1 cellular context compared by ENCODE assay signal in genomic region chr14:74838141-74838540, GRCh38.
TF ChIP-seq lines count a peak whose summit lies in the region.

No MANE protein-coding gene starts in this region.

TF ChIP-seq in SK-N-SH, 30 proteins besides CTCF, POLR2A, EP300 and RAD21 (continued from another document):
- TF ChIP-seq REST (IDR thresholded peaks at IDR 0.05; ENCODE audit: low read depth, low read length): no peak
- TF ChIP-seq PBX3 (IDR thresholded peaks at IDR 0.05): no peak
- no peak for TF ChIP-seq NFIC (IDR thresholded peaks at IDR 0.05; ENCODE audit: borderline replicate concordance)
- TF ChIP-seq, protein P1, sequence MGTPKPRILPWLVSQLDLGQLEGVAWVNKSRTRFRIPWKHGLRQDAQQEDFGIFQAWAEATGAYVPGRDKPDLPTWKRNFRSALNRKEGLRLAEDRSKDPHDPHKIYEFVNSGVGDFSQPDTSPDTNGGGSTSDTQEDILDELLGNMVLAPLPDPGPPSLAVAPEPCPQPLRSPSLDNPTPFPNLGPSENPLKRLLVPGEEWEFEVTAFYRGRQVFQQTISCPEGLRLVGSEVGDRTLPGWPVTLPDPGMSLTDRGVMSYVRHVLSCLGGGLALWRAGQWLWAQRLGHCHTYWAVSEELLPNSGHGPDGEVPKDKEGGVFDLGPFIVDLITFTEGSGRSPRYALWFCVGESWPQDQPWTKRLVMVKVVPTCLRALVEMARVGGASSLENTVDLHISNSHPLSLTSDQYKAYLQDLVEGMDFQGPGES (IDR thresholded peaks at IDR 0.05; ENCODE audit: low read depth, low read length): no peak
- no peak for TF ChIP-seq GATA2 (CRISPR knock-in tag; IDR thresholded peaks at IDR 0.05)
- TF ChIP-seq MXI1 (IDR thresholded peaks at IDR 0.05; ENCODE audit: low read depth, low read length): no peak
- no peak for TF ChIP-seq SIN3A (IDR thresholded peaks at IDR 0.05; ENCODE audit: borderline replicate concordance, low read depth, low read length)
- TF ChIP-seq RFX5 (IDR thresholded peaks at IDR 0.05; ENCODE audit: low read length): no peak
- TF ChIP-seq MEF2A (IDR thresholded peaks at IDR 0.05; ENCODE audit: borderline replicate concordance, low read depth): no peak
- no peak for TF ChIP-seq POLR2AphosphoS5 (IDR thresholded peaks at IDR 0.05; ENCODE audit: low read depth, low read length)
- no peak for TF ChIP-seq FOSL2 (IDR thresholded peaks at IDR 0.05; ENCODE audit: borderline replicate concordance, low read depth)
